ENCODE assay signal across 2 cellular contexts in the genomic region with DNA sequence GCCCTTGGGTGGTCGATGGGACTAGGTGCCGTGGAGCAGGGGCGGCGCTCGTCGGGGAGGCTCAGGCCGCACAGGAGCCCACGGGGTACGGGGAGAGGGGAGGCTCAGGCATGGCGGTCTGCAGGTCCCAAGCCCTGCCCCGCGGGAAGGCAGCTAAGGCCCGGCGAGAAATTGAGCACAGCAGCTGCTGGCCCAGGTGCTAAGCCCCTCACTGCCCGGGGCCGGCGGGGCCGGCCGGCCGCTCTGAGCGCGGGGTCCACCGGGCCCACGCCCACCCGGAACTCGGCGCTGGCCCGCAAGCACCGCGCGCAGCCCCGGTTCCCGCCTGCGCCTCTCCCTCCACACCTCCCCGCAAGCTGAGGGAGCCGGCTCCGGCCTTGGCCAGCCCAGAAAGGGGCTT. TPM values are rescaled to one million over a fixed set of nuclear protein-coding genes. Genes with fewer than 3 reads are reported as not detected.
"Had no signal": no experiment of that assay in that cellular context is flagged by ENCODE, and none has a peak within 500 bp of the region (broad histone marks: within the 10 kb centered on the region; RNA-seq: fewer than 3 reads in every experiment).

No MANE protein-coding gene starts in this region.

RNA-seq across cellular contexts. Expression of a gene that starts 24.8 kb away (rescaled TPM):
- total RNA-seq: G401, GM12878 had no signal

RNA-seq across cellular contexts. Expression of a gene that starts 49.6 kb away (rescaled TPM):
- total RNA-seq: G401 had no signal
